Comparison of ENCODE assay signal across 8 cellular contexts in genomic region chr9:89498845-89499480, GRCh38. TPM values are rescaled to one million over a fixed set of nuclear protein-coding genes. Genes with fewer than 3 reads are reported as not detected.
DNase-seq lines count a peak whose midpoint lies in the region; ATAC-seq and TF ChIP-seq lines count a peak whose summit lies in the region.

No MANE protein-coding gene starts in this region.

- TF ChIP-seq RAD21 in neural cell (conservative IDR thresholded peaks at IDR 0.05) = no peak

- H3K36me3 ChIP-seq in neural cell (ENCODE audit: insufficient read depth, low read length) = no peaks in the 10 kb centered on the region

- peak; percentile 58 for DNase-seq in GM13977 (ENCODE audit: low spot score)
- peak; percentile 43 for DNase-seq in activated CD8-positive, alpha-beta memory T cell treated with anti-CD3 and anti-CD28 coated beads, Interleukin-2, amount 50 U/mL, for 4 hours
- DNase-seq in NCI-H187 treated with DMSO at 0.1 percent for 48 hours (lab: John Stamatoyannopoulos, UW) = no peak
- DNase-seq in NCI-H1436 treated with DMSO at 0.1 percent for 48 hours (lab: John Stamatoyannopoulos, UW) = no peak

- H3K9me2 ChIP-seq in neural cell (ENCODE audit: insufficient read depth, low read length) = no peaks in the 10 kb centered on the region

- H2AFZ ChIP-seq in neural cell (ENCODE audit: low read depth, low read length) = no peak overlapping the region

- no peaks in the 10 kb centered on the region for H3F3A ChIP-seq in neural cell (ENCODE audit: insufficient read depth, low read length, poor library complexity, severe bottlenecking)

- no peaks in the 10 kb centered on the region for H3K9me3 ChIP-seq in neural cell (ENCODE audit: low read length)

- ATAC-seq in HG02981 (IDR thresholded peaks at IDR 0.05; ENCODE audit: unreplicated experiment) (peak; percentile 42), HG03354 (IDR thresholded peaks at IDR 0.05; ENCODE audit: poor library complexity, severe bottlenecking, unreplicated experiment) (no peak), HG02885 (IDR thresholded peaks at IDR 0.05; ENCODE audit: poor library complexity, unreplicated experiment) (no peak)

- in situ Hi-C loops in GM13977 (cut with MboI; ENCODE audit: low pct_unique_long_range_greater_than_20kb, low sequenced_read_pairs, unreplicated experiment) = no loop called here

- H3K4me2 ChIP-seq in neural cell (ENCODE audit: low read length) = no peak overlapping the region

- peaks cover 44% of the 10 kb centered on the region for H3K79me2 ChIP-seq in neural cell (replicated peaks; ENCODE audit: insufficient read depth, low read length)

- H3K27ac ChIP-seq in neural cell (ENCODE audit: low read length) = peak overlapping the region; percentile 70

- no peak for TF ChIP-seq EP300 in neural cell (conservative IDR thresholded peaks at IDR 0.05; ENCODE audit: poor library complexity, severe bottlenecking)

- H3K27me3 ChIP-seq in neural cell (ENCODE audit: insufficient read depth, low read depth, low read length) = no peaks in the 10 kb centered on the region

- H4K20me1 ChIP-seq in neural cell (ENCODE audit: insufficient read depth) = no peaks in the 10 kb centered on the region

- H3K4me3 ChIP-seq in neural cell (ENCODE audit: low read length) = no peak overlapping the region

- no peak overlapping the region for H3K9ac ChIP-seq in neural cell (ENCODE audit: low read length)

- TF ChIP-seq CTCF in GM13977 (IDR thresholded peaks at IDR 0.05; ENCODE audit: extremely low read depth, insufficient read depth, missing control alignments) (no peak), neural cell (IDR thresholded peaks at IDR 0.05; ENCODE audit: poor library complexity, severe bottlenecking) (no peak)

TF ChIP-seq in neural cell, 6 proteins besides CTCF, POLR2A, EP300 and RAD21:
- TF ChIP-seq SMC3 (conservative IDR thresholded peaks at IDR 0.05; ENCODE audit: poor library complexity) (no peak), MXI1 (conservative IDR thresholded peaks at IDR 0.05; ENCODE audit: poor library complexity, severe bottlenecking) (no peak), TAF1 (IDR thresholded peaks at IDR 0.05; ENCODE audit: low read depth) (no peak), REST (IDR thresholded peaks at IDR 0.05; ENCODE audit: borderline replicate concordance) (no peak), EZH2 (IDR thresholded peaks at IDR 0.05; ENCODE audit: borderline replicate concordance, insufficient read depth, low read length, poor library complexity, severe bottlenecking) (no peak), POLR2AphosphoS5 (IDR thresholded peaks at IDR 0.05) (no peak)

RNA-seq across cellular contexts. Expression of gene SEMA4D, which starts 1.1 kb away (rescaled TPM):
- polyA plus RNA-seq in neural cell = 34.0 and 40.9 TPM in 2 replicates
- polyA minus RNA-seq in neural cell = 47.5 and 67.0 TPM in 2 replicates

Comparison
In these comparisons a context has a peak if more than half of its experiments do, and no peak if none do; other contexts are left out.
1. DNase-seq: peak in GM13977 (single experiment) and activated CD8-positive, alpha-beta memory T cell treated with anti-CD3 and anti-CD28 coated beads, Interleukin-2, amount 50 U/mL, for 4 hours (single experiment); none in NCI-H187 treated with DMSO at 0.1 percent for 48 hours (single experiment) and NCI-H1436 treated with DMSO at 0.1 percent for 48 hours (single experiment).